Comparison of ENCODE assay signal across 21 cellular contexts in genomic region chr22:30167327-30167726, GRCh38.
DNase-seq lines count a peak whose midpoint lies in the region; ATAC-seq and TF ChIP-seq lines count a peak whose summit lies in the region.
"Had no signal": no experiment of that assay in that cellular context is flagged by ENCODE, and none has a peak within 500 bp of the region (broad histone marks: within the 10 kb centered on the region; RNA-seq: fewer than 3 reads in every experiment).

No MANE protein-coding gene starts in this region.

- DNase-seq in activated CD8-positive, alpha-beta T cell treated with anti-CD3 and anti-CD28 coated beads for 36 hours: no peak
- no peak for DNase-seq in activated CD8-positive, alpha-beta T cell treated with anti-CD3 and anti-CD28 coated beads, Interleukin-2, amount 10 ng/mL, durations not matched to agents 7 days and 5 days
- DNase-seq in activated naive CD4-positive, alpha-beta T cell treated with anti-CD3 and anti-CD28 coated beads, Interleukin-2, amount 50 U/mL, for 72 hours (ENCODE audit: low spot score in 2 of 2): no peak
- no peak for DNase-seq in activated naive CD4-positive, alpha-beta T cell treated with anti-CD3 and anti-CD28 coated beads, Interleukin-2, amount 50 U/mL, for 16 hours
- DNase-seq in activated naive CD8-positive, alpha-beta T cell treated with anti-CD3 and anti-CD28 coated beads for 36 hours: no peak
- DNase-seq in NCI-H1092 treated with DMSO at 0.1 percent for 48 hours (lab: John Stamatoyannopoulos, UW) (no peak), DMS 273 (lab: John Stamatoyannopoulos, UW; ENCODE audit: unreplicated experiment) (no peak)
- DNase-seq: DMS53, EL, GF-D8, NCI-H1105, NCI-H146, NCI-H2029, NCI-H345, NCI-H524, NCI-H774 had no signal

- no peaks in the 10 kb centered on the region for H3K36me3 Mint-ChIP-seq in activated CD8-positive, alpha-beta T cell treated with anti-CD3 and anti-CD28 coated beads for 36 hours (ENCODE audit: low read depth)
- peaks cover 18% of the 10 kb centered on the region for H3K36me3 Mint-ChIP-seq in activated CD8-positive, alpha-beta T cell treated with anti-CD3 and anti-CD28 coated beads, Interleukin-2, amount 10 ng/mL, durations not matched to agents 7 days and 5 days (ENCODE audit: low read depth)
- peaks cover 0 to 8% of the 10 kb centered on the region in 2 donors for H3K36me3 Mint-ChIP-seq in activated naive CD4-positive, alpha-beta T cell treated with anti-CD3 and anti-CD28 coated beads, Interleukin-2, amount 50 U/mL, for 72 hours
- peaks cover 1% of the 10 kb centered on the region for H3K36me3 Mint-ChIP-seq in activated naive CD8-positive, alpha-beta T cell treated with anti-CD3 and anti-CD28 coated beads for 36 hours
- H3K36me3 Mint-ChIP-seq in stimulated activated naive CD8-positive, alpha-beta T cell treated with anti-CD3 and anti-CD28 coated beads, Interleukin-15, Interleukin-2, amounts not matched to agents 100 ng/mL and 50 ng/mL, for 24 hours (ENCODE audit: low read depth): no peaks in the 10 kb centered on the region
- H3K36me3 Mint-ChIP-seq: CD14-positive monocyte had no signal

- peak overlapping the region; percentile 32 for H3K4me3 Mint-ChIP-seq in activated CD8-positive, alpha-beta T cell treated with anti-CD3 and anti-CD28 coated beads for 36 hours
- no peak overlapping the region for H3K4me3 Mint-ChIP-seq in activated CD8-positive, alpha-beta T cell treated with anti-CD3 and anti-CD28 coated beads, Interleukin-2, amount 10 ng/mL, durations not matched to agents 7 days and 5 days
- H3K4me3 Mint-ChIP-seq in activated naive CD8-positive, alpha-beta T cell treated with anti-CD3 and anti-CD28 coated beads for 36 hours: peak overlapping the region; percentile 29
- H3K4me3 Mint-ChIP-seq in stimulated activated naive CD8-positive, alpha-beta T cell treated with anti-CD3 and anti-CD28 coated beads, Interleukin-15, Interleukin-2, amounts not matched to agents 100 ng/mL and 50 ng/mL, for 24 hours: peak overlapping the region; percentile 57
- H3K4me3 Mint-ChIP-seq: B cell, CD14-positive monocyte had no signal

- intact Hi-C loops in activated CD8-positive, alpha-beta T cell treated with anti-CD3 and anti-CD28 coated beads for 36 hours (cut with micrococcal nuclease): no loop called here

- peak; percentile 56 for ATAC-seq in activated CD8-positive, alpha-beta T cell treated with anti-CD3 and anti-CD28 coated beads for 36 hours
- no peak for ATAC-seq in activated CD8-positive, alpha-beta T cell treated with anti-CD3 and anti-CD28 coated beads, Interleukin-2, amount 10 ng/mL, durations not matched to agents 7 days and 5 days
- ATAC-seq in activated naive CD4-positive, alpha-beta T cell treated with anti-CD3 and anti-CD28 coated beads, Interleukin-2, amount 50 U/mL, for 72 hours: peak; percentile 86 to 93
- ATAC-seq: HCT116, Panc1 had no signal

- H3K27ac Mint-ChIP-seq in activated CD8-positive, alpha-beta T cell treated with anti-CD3 and anti-CD28 coated beads for 36 hours: peak overlapping the region; percentile 76
- no peak overlapping the region for H3K27ac Mint-ChIP-seq in activated CD8-positive, alpha-beta T cell treated with anti-CD3 and anti-CD28 coated beads, Interleukin-2, amount 10 ng/mL, durations not matched to agents 7 days and 5 days
- H3K27ac Mint-ChIP-seq in activated naive CD4-positive, alpha-beta T cell treated with anti-CD3 and anti-CD28 coated beads, Interleukin-2, amount 50 U/mL, for 72 hours: peak overlapping the region in 1 of 2 donors; percentile 6
- H3K27ac Mint-ChIP-seq in activated naive CD8-positive, alpha-beta T cell treated with anti-CD3 and anti-CD28 coated beads for 36 hours: peak overlapping the region; percentile 74
- H3K27ac Mint-ChIP-seq in stimulated activated naive CD8-positive, alpha-beta T cell treated with anti-CD3 and anti-CD28 coated beads, Interleukin-15, Interleukin-2, amounts not matched to agents 100 ng/mL and 50 ng/mL, for 24 hours: no peak overlapping the region
- H3K27ac Mint-ChIP-seq: B cell, CD14-positive monocyte had no signal

- H3K4me1 Mint-ChIP-seq in activated CD8-positive, alpha-beta T cell treated with anti-CD3 and anti-CD28 coated beads for 36 hours (ENCODE audit: low read depth): peaks cover 8% of the 10 kb centered on the region
- H3K4me1 Mint-ChIP-seq in activated CD8-positive, alpha-beta T cell treated with anti-CD3 and anti-CD28 coated beads, Interleukin-2, amount 10 ng/mL, durations not matched to agents 7 days and 5 days (ENCODE audit: low read depth): peaks cover 22% of the 10 kb centered on the region
- H3K4me1 Mint-ChIP-seq in activated naive CD8-positive, alpha-beta T cell treated with anti-CD3 and anti-CD28 coated beads for 36 hours: peaks cover 3% of the 10 kb centered on the region
- H3K4me1 Mint-ChIP-seq in stimulated activated naive CD8-positive, alpha-beta T cell treated with anti-CD3 and anti-CD28 coated beads, Interleukin-15, Interleukin-2, amounts not matched to agents 100 ng/mL and 50 ng/mL, for 24 hours (ENCODE audit: low read depth): no peaks in the 10 kb centered on the region
- H3K4me1 Mint-ChIP-seq: B cell, CD14-positive monocyte had no signal

- peaks cover 2% of the 10 kb centered on the region for H3K27me3 Mint-ChIP-seq in activated CD8-positive, alpha-beta T cell treated with anti-CD3 and anti-CD28 coated beads for 36 hours
- no peaks in the 10 kb centered on the region for H3K27me3 Mint-ChIP-seq in activated CD8-positive, alpha-beta T cell treated with anti-CD3 and anti-CD28 coated beads, Interleukin-2, amount 10 ng/mL, durations not matched to agents 7 days and 5 days (ENCODE audit: low read depth)
- no peaks in the 10 kb centered on the region for H3K27me3 Mint-ChIP-seq in activated naive CD8-positive, alpha-beta T cell treated with anti-CD3 and anti-CD28 coated beads for 36 hours
- H3K27me3 Mint-ChIP-seq in stimulated activated naive CD8-positive, alpha-beta T cell treated with anti-CD3 and anti-CD28 coated beads, Interleukin-15, Interleukin-2, amounts not matched to agents 100 ng/mL and 50 ng/mL, for 24 hours: no peaks in the 10 kb centered on the region

- CTCF ChIA-PET in activated CD8-positive, alpha-beta T cell treated with anti-CD3 and anti-CD28 coated beads for 36 hours (lab: Charles Lee): interaction anchor here (0.9 to 2.7 kb wide), 4 partner anchors 11 to 223 kb away, joined by 3 to 13 read pairs (median 6); no protein-coding TSS in a partner anchor
- CTCF ChIA-PET in activated CD8-positive, alpha-beta T cell treated with anti-CD3 and anti-CD28 coated beads, Interleukin-2, amount 10 ng/mL, durations not matched to agents 7 days and 5 days (lab: Charles Lee): interaction anchor here (1.3 to 5.3 kb wide), 3 partner anchors 8 to 78 kb away, joined by 3 to 31 read pairs (median 18); no protein-coding TSS in a partner anchor

- POLR2A ChIA-PET in activated CD8-positive, alpha-beta T cell treated with anti-CD3 and anti-CD28 coated beads for 36 hours (lab: Charles Lee): interaction anchor here (2.5 kb wide), 1 partner anchor 11 kb away, joined by 15 read pairs; no protein-coding TSS in a partner anchor
- POLR2A ChIA-PET in activated CD8-positive, alpha-beta T cell treated with anti-CD3 and anti-CD28 coated beads, Interleukin-2, amount 10 ng/mL, durations not matched to agents 7 days and 5 days (lab: Charles Lee): interaction anchor here (1.1 kb wide), 1 partner anchor 30 kb away, joined by 3 read pairs; no protein-coding TSS in a partner anchor

- TF ChIP-seq CTCF in activated CD8-positive, alpha-beta T cell treated with anti-CD3 and anti-CD28 coated beads for 36 hours (IDR thresholded peaks at IDR 0.05): no peak

- no peaks in the 10 kb centered on the region for H3K9me3 Mint-ChIP-seq in activated CD8-positive, alpha-beta T cell treated with anti-CD3 and anti-CD28 coated beads for 36 hours
- H3K9me3 Mint-ChIP-seq in activated CD8-positive, alpha-beta T cell treated with anti-CD3 and anti-CD28 coated beads, Interleukin-2, amount 10 ng/mL, durations not matched to agents 7 days and 5 days (ENCODE audit: insufficient read depth): no peaks in the 10 kb centered on the region
- peaks cover 0 to 6% of the 10 kb centered on the region in 2 donors for H3K9me3 Mint-ChIP-seq in activated naive CD4-positive, alpha-beta T cell treated with anti-CD3 and anti-CD28 coated beads, Interleukin-2, amount 50 U/mL, for 72 hours
- H3K9me3 Mint-ChIP-seq in activated naive CD8-positive, alpha-beta T cell treated with anti-CD3 and anti-CD28 coated beads for 36 hours: no peaks in the 10 kb centered on the region
- no peaks in the 10 kb centered on the region for H3K9me3 Mint-ChIP-seq in stimulated activated naive CD8-positive, alpha-beta T cell treated with anti-CD3 and anti-CD28 coated beads, Interleukin-15, Interleukin-2, amounts not matched to agents 100 ng/mL and 50 ng/mL, for 24 hours
- H3K9me3 Mint-ChIP-seq: CD14-positive monocyte had no signal

Comparison
In these comparisons a context has a peak if more than half of its experiments do, and no peak if none do; other contexts are left out.
1. H3K27ac Mint-ChIP-seq: peak in activated CD8-positive, alpha-beta T cell treated with anti-CD3 and anti-CD28 coated beads for 36 hours (single experiment) and activated naive CD8-positive, alpha-beta T cell treated with anti-CD3 and anti-CD28 coated beads for 36 hours (single experiment); none in activated CD8-positive, alpha-beta T cell treated with anti-CD3 and anti-CD28 coated beads, Interleukin-2, amount 10 ng/mL, durations not matched to agents 7 days and 5 days (single experiment) and stimulated activated naive CD8-positive, alpha-beta T cell treated with anti-CD3 and anti-CD28 coated beads, Interleukin-15, Interleukin-2, amounts not matched to agents 100 ng/mL and 50 ng/mL, for 24 hours (single experiment).